1 cellular context compared by ENCODE assay signal in the genomic region with DNA sequence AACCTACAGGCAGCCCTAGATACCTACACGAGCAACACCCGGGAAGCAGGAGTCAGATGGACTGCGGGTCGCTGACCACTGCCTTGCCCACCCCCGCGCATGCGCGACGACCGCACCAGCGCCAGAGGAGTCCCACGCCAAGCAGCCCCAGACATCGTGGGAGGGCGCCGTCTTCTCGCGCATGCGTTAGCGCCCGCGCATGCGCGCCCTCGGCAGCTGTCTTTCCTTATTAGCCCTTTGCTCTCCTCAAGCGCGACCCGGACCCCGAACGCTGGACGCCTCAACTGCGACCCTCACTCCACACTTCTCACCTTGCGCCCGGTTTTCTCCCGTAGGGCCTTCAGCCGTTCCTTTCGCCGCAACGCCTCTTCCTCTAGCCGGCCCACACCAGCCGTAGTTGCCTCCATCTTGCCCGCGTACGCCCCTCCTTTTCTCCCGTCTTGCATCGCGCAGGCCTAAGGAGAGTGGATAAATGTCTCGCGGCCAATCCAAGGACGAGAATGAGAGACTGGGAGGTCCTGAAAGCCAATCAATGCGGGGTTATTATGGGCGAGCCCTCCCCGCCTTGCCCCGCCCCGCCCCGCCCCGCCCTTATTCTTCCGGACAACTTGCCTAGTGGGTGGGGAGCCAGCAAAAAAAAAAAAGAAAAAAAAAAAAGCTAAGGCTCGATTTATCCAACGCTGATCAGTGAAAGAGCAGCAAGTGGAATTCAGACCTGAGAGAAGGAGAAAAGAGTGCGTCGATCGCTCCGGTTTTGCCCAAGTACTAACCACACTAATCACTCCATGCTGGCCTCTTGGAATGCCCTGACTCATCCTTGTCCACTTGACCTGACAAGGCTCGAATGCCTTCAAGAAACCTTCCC.
TF ChIP-seq lines count a peak whose summit lies in the region.

A gene (minus strand): TSS at position 420 of the 865 bp plus-strand sequence. CDS start 13 bp downstream, at position 407.

TF ChIP-seq in SK-N-SH, 30 proteins besides CTCF, POLR2A, EP300 and RAD21 (continued from another document):
- TF ChIP-seq, protein P1, sequence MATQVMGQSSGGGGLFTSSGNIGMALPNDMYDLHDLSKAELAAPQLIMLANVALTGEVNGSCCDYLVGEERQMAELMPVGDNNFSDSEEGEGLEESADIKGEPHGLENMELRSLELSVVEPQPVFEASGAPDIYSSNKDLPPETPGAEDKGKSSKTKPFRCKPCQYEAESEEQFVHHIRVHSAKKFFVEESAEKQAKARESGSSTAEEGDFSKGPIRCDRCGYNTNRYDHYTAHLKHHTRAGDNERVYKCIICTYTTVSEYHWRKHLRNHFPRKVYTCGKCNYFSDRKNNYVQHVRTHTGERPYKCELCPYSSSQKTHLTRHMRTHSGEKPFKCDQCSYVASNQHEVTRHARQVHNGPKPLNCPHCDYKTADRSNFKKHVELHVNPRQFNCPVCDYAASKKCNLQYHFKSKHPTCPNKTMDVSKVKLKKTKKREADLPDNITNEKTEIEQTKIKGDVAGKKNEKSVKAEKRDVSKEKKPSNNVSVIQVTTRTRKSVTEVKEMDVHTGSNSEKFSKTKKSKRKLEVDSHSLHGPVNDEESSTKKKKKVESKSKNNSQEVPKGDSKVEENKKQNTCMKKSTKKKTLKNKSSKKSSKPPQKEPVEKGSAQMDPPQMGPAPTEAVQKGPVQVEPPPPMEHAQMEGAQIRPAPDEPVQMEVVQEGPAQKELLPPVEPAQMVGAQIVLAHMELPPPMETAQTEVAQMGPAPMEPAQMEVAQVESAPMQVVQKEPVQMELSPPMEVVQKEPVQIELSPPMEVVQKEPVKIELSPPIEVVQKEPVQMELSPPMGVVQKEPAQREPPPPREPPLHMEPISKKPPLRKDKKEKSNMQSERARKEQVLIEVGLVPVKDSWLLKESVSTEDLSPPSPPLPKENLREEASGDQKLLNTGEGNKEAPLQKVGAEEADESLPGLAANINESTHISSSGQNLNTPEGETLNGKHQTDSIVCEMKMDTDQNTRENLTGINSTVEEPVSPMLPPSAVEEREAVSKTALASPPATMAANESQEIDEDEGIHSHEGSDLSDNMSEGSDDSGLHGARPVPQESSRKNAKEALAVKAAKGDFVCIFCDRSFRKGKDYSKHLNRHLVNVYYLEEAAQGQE (IDR thresholded peaks at IDR 0.05; ENCODE audit: low read depth, low read length), result no peak
- TF ChIP-seq, protein P2, sequence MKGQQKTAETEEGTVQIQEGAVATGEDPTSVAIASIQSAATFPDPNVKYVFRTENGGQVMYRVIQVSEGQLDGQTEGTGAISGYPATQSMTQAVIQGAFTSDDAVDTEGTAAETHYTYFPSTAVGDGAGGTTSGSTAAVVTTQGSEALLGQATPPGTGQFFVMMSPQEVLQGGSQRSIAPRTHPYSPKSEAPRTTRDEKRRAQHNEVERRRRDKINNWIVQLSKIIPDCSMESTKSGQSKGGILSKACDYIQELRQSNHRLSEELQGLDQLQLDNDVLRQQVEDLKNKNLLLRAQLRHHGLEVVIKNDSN (IDR thresholded peaks at IDR 0.05; ENCODE audit: borderline replicate concordance, low read depth), result no peak
- peak; percentile 20; the same call in 1 of the 2 replicates for TF ChIP-seq NFIC (IDR thresholded peaks at IDR 0.05; ENCODE audit: borderline replicate concordance)
- TF ChIP-seq RFX5 (IDR thresholded peaks at IDR 0.05; ENCODE audit: low read length), result no peak
- TF ChIP-seq SIN3A (IDR thresholded peaks at IDR 0.05; ENCODE audit: borderline replicate concordance, low read depth, low read length), result peak; percentile 37; the same call in 1 of the 2 replicates
- TF ChIP-seq JUND (IDR thresholded peaks at IDR 0.05), result no peak; the same call in 1 of the 2 replicates
- peak; percentile 64; the same call in 1 of the 2 replicates for TF ChIP-seq RCOR1 (IDR thresholded peaks at IDR 0.05; ENCODE audit: low read length)
- no peak for TF ChIP-seq FOXM1 (IDR thresholded peaks at IDR 0.05; ENCODE audit: low read depth)
- TF ChIP-seq TEAD4 (IDR thresholded peaks at IDR 0.05; ENCODE audit: borderline replicate concordance, insufficient read depth), result peak; percentile 43; the same call in 1 of the 2 replicates
- no peak for TF ChIP-seq SMC3 (IDR thresholded peaks at IDR 0.05; ENCODE audit: low read depth, low read length)
- TF ChIP-seq, protein P3, sequence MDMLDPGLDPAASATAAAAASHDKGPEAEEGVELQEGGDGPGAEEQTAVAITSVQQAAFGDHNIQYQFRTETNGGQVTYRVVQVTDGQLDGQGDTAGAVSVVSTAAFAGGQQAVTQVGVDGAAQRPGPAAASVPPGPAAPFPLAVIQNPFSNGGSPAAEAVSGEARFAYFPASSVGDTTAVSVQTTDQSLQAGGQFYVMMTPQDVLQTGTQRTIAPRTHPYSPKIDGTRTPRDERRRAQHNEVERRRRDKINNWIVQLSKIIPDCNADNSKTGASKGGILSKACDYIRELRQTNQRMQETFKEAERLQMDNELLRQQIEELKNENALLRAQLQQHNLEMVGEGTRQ (IDR thresholded peaks at IDR 0.05; ENCODE audit: borderline replicate concordance, low read depth, low read length), result no peak
- TF ChIP-seq ELF1 (IDR thresholded peaks at IDR 0.05), result peak; percentile 35; the same call in 1 of the 2 replicates
- 0 out of 2 replicates have a peak, but pooled peaks have one; percentile 25 for TF ChIP-seq TCF12 (IDR thresholded peaks at IDR 0.05)
- TF ChIP-seq FOSL2 (IDR thresholded peaks at IDR 0.05; ENCODE audit: borderline replicate concordance, low read depth), result peak; percentile 78; the same call in 1 of the 2 replicates
- TF ChIP-seq, protein P4, sequence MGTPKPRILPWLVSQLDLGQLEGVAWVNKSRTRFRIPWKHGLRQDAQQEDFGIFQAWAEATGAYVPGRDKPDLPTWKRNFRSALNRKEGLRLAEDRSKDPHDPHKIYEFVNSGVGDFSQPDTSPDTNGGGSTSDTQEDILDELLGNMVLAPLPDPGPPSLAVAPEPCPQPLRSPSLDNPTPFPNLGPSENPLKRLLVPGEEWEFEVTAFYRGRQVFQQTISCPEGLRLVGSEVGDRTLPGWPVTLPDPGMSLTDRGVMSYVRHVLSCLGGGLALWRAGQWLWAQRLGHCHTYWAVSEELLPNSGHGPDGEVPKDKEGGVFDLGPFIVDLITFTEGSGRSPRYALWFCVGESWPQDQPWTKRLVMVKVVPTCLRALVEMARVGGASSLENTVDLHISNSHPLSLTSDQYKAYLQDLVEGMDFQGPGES (IDR thresholded peaks at IDR 0.05; ENCODE audit: low read depth, low read length), result no peak
- TF ChIP-seq EZH2phosphoT487 (IDR thresholded peaks at IDR 0.05; ENCODE audit: borderline replicate concordance, low read depth), result no peak
- peak; percentile 57 for TF ChIP-seq CHD2 (IDR thresholded peaks at IDR 0.05; ENCODE audit: low read length, partially characterized antibody)
- TF ChIP-seq POLR2AphosphoS5 (IDR thresholded peaks at IDR 0.05; ENCODE audit: low read depth, low read length), result peak; percentile 95
- TF ChIP-seq FOXJ3 (CRISPR knock-in tag; IDR thresholded peaks at IDR 0.05), result no peak
